In genomic region chr1:229507502-229507901, GRCh38 we compare ENCODE assay signal across 8 cellular contexts. TPM values are rescaled to one million over a fixed set of nuclear protein-coding genes. Genes with fewer than 3 reads are reported as not detected.
DNase-seq lines count a peak whose midpoint lies in the region; ATAC-seq, FAIRE-seq and TF ChIP-seq lines count a peak whose summit lies in the region.

No MANE protein-coding gene starts in this region.

- peak; percentile 2 for ATAC-seq in foreskin keratinocyte
- ATAC-seq in HG03460 (IDR thresholded peaks at IDR 0.05; ENCODE audit: unreplicated experiment), result no peak

- FAIRE-seq in H54 (lab: Jason Lieb, UNC), result no peak

- peak overlapping the region; percentile 92 for H3K27ac Mint-ChIP-seq in activated naive CD4-positive, alpha-beta T cell treated with anti-CD3 and anti-CD28 coated beads, Interleukin-2, amount 50 U/mL, for 24 hours

- peak overlapping the region; percentile 89 for H3K9ac ChIP-seq in SK-N-MC (ENCODE audit: insufficient read length)

- H3K27ac ChIP-seq in SK-N-MC (peak overlapping the region; percentile 21; the same call in 1 of the 2 replicates), foreskin keratinocyte (peak overlapping the region; percentile 95), spleen (peak overlapping the region; percentile 90 to 96 (median 96))

- 4 to 11% (median 9%) methylated on average over 5 of the region's 5 CpGs for WGBS in spleen, 5 donors

- H3K27me3 Mint-ChIP-seq in activated naive CD4-positive, alpha-beta T cell treated with anti-CD3 and anti-CD28 coated beads, Interleukin-2, amount 50 U/mL, for 24 hours, result no peaks in the 10 kb centered on the region

- H3K4me3 ChIP-seq in SK-N-MC, result peak overlapping the region; percentile 86
- peak overlapping the region; percentile 77 to 99 (median 89) for H3K4me3 ChIP-seq in spleen

- intact Hi-C loops in spleen (cut with DNase I; ENCODE audit: low total_unique reads), result no loop called here

- H3K4me1 Mint-ChIP-seq in activated naive CD4-positive, alpha-beta T cell treated with anti-CD3 and anti-CD28 coated beads, Interleukin-2, amount 50 U/mL, for 24 hours, result peaks cover 35% of the 10 kb centered on the region

- H3K4me3 Mint-ChIP-seq in activated naive CD4-positive, alpha-beta T cell treated with anti-CD3 and anti-CD28 coated beads, Interleukin-2, amount 50 U/mL, for 24 hours, result peak overlapping the region; percentile 97

- H3K9me3 Mint-ChIP-seq in activated naive CD4-positive, alpha-beta T cell treated with anti-CD3 and anti-CD28 coated beads, Interleukin-2, amount 50 U/mL, for 24 hours, result no peaks in the 10 kb centered on the region

- no peaks in the 10 kb centered on the region for H3K36me3 Mint-ChIP-seq in activated naive CD4-positive, alpha-beta T cell treated with anti-CD3 and anti-CD28 coated beads, Interleukin-2, amount 50 U/mL, for 24 hours

- H3K9me3 ChIP-seq in SK-N-MC (ENCODE audit: low read depth, low read length) (no peaks in the 10 kb centered on the region), spleen (no peaks in the 10 kb centered on the region)

- DNase-seq in activated naive CD4-positive, alpha-beta T cell treated with Interleukin-2 at 50 U/mL for 16 hours, result no peak
- DNase-seq in SK-N-MC (ENCODE audit: low read depth, low spot score) (no peak), foreskin keratinocyte (no peak), spleen (no peak), NOMO-1 treated with dmso at 0.1 percent for 144 hours (lab: John Stamatoyannopoulos, UW; ENCODE audit: unreplicated experiment) (no peak), H54 (ENCODE audit: insufficient read length, low spot score) (no peak)

- H3K27me3 ChIP-seq in foreskin keratinocyte (no peaks in the 10 kb centered on the region), spleen (replicated peaks in 1 of 7) (no peaks in the 10 kb centered on the region)

- no peak for TF ChIP-seq POLR2A in spleen (IDR thresholded peaks at IDR 0.05)
- TF ChIP-seq POLR2A in H54 (IDR thresholded peaks at IDR 0.05; ENCODE audit: low read depth, low read length), result no peak

- peaks cover 5% of the 10 kb centered on the region for H3K4me1 ChIP-seq in foreskin keratinocyte
- peaks cover 14 to 38% (median 26%) of the 10 kb centered on the region in 6 donors for H3K4me1 ChIP-seq in spleen

- no peak for TF ChIP-seq CTCF in foreskin keratinocyte (conservative IDR thresholded peaks at IDR 0.05)
- TF ChIP-seq CTCF in spleen (IDR thresholded peaks at IDR 0.05 in 8 of 11, conservative IDR thresholded peaks at IDR 0.05 in 3 of 11), result no peak

- peaks cover 11% of the 10 kb centered on the region; the same call in 1 of the 2 replicates for H3K36me3 ChIP-seq in SK-N-MC (ENCODE audit: insufficient read depth, low read length)
- peaks cover 0 to 32% (median 5%) of the 10 kb centered on the region in 6 donors for H3K36me3 ChIP-seq in spleen

RNA-seq across cellular contexts. Expression of gene NUP133, which starts 0.6 kb away (rescaled TPM):
- total RNA-seq in foreskin keratinocyte (31.6 and 32.5 TPM in 2 replicates), spleen (10 to 100 TPM; 23.0 to 42.8 (median 38.4) TPM)
- polyA plus RNA-seq in foreskin keratinocyte (17.9 and 20.2 TPM in 2 replicates), spleen (10 to 100 TPM; 15.3 to 21.0 (median 17.8) TPM)

RNA-seq across cellular contexts. Expression of gene ABCB10, which starts 51.0 kb away (rescaled TPM):
- total RNA-seq in foreskin keratinocyte, result 14.7 and 17.2 TPM in 2 replicates
- 5.0 and 7.0 TPM in 2 replicates for polyA plus RNA-seq in foreskin keratinocyte
- 10 to 100 TPM; 13.6 to 21.9 (median 16.3) TPM for total RNA-seq in spleen
- polyA plus RNA-seq in spleen, result 1 to 10 TPM; 6.9 to 7.7 (median 7.3) TPM

Comparison
In these comparisons a context has a peak if more than half of its experiments do, and no peak if none do; other contexts are left out.
1. H3K27ac ChIP-seq: peak in every context shown above with its lines; median percentile 96 in spleen; 95 in foreskin keratinocyte; 21 in SK-N-MC.